In the genomic region with DNA sequence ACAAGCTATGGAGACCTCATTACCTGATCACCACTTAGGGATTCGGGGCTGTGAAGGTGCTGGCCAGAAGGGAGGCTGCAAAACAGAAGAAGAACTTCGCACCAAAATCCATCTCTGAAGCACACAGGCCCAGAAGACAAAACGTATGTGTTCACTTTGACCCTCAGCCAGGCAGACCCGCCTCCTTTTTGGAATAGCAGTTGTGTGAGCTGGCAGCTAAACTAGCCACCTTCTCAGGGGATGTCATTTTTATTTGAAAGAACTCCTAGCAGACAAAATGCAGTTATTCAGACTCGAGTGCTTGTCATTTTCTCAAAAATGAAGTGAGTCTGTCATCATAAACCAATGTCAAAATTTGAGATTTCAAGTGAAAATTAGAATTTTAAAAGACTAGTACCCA, we compare ENCODE assay signal across 1 cellular context.
TF ChIP-seq lines count a peak whose summit lies in the region.

No MANE protein-coding gene starts in this region.

TF ChIP-seq in IMR-90, 13 proteins besides CTCF, POLR2A, EP300 and RAD21 (continued from another document):
- TF ChIP-seq CHD1 (IDR thresholded peaks at IDR 0.05; ENCODE audit: low read depth, low read length) (no peak), MXI1 (IDR thresholded peaks at IDR 0.05; ENCODE audit: borderline replicate concordance, low read depth, low read length) (no peak)
- TF ChIP-seq, protein P1, sequence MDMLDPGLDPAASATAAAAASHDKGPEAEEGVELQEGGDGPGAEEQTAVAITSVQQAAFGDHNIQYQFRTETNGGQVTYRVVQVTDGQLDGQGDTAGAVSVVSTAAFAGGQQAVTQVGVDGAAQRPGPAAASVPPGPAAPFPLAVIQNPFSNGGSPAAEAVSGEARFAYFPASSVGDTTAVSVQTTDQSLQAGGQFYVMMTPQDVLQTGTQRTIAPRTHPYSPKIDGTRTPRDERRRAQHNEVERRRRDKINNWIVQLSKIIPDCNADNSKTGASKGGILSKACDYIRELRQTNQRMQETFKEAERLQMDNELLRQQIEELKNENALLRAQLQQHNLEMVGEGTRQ (IDR thresholded peaks at IDR 0.05; ENCODE audit: low read depth, low read length) = no peak
